Comparison of ENCODE assay signal across 1 cellular context in the genomic region with DNA sequence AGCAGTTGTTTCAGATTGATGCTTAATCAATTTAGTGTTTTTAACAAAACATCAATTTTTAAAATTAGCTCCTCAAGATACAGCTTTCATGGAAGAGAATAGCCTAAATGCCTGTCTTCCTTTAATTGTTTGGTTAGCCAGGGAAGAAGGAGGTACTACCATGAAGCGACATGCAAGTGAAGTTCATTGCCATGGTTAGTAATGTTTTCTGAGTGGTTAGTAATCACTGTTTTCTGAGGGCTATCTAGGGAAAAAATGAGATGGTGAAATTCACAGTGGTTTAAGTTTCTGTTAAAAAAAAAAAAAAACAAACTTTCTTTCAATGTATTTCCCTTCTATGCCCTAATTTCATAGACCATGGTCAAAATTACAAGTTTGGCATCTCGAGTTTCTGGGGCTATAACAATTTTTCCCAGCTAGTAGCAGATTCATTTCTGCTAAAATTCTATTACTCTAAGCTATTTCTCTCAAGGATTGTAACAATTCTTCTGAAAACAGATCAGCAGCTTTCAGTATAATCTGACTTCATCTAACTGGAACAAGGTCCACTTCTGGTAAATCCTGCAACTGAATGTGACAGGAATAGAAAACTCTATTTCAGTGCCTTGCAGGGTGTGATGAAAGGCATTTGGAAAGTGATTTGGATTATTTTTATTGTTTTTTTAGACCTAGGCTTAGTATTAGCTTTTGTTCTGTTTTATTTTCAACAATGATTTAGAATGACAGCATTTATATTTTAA.
TF ChIP-seq lines count a peak whose summit lies in the region.

No MANE protein-coding gene starts in this region.

TF ChIP-seq in IMR-90, 13 proteins besides CTCF, POLR2A, EP300 and RAD21:
- TF ChIP-seq, protein P1, sequence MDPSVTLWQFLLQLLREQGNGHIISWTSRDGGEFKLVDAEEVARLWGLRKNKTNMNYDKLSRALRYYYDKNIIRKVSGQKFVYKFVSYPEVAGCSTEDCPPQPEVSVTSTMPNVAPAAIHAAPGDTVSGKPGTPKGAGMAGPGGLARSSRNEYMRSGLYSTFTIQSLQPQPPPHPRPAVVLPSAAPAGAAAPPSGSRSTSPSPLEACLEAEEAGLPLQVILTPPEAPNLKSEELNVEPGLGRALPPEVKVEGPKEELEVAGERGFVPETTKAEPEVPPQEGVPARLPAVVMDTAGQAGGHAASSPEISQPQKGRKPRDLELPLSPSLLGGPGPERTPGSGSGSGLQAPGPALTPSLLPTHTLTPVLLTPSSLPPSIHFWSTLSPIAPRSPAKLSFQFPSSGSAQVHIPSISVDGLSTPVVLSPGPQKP (IDR thresholded peaks at IDR 0.05; ENCODE audit: borderline replicate concordance, low read depth, low read length), result no peak
- TF ChIP-seq MXI1 (IDR thresholded peaks at IDR 0.05; ENCODE audit: borderline replicate concordance, low read depth, low read length) (no peak), NFE2L2 (IDR thresholded peaks at IDR 0.05; ENCODE audit: low read depth, low read length) (no peak), CEBPB (IDR thresholded peaks at IDR 0.05; ENCODE audit: low read depth, low read length) (no peak), RCOR1 (IDR thresholded peaks at IDR 0.05; ENCODE audit: insufficient replicate concordance, low read length) (no peak), FOS (IDR thresholded peaks at IDR 0.05; ENCODE audit: low read depth, low read length) (no peak), SMC3 (IDR thresholded peaks at IDR 0.05; ENCODE audit: low read depth, low read length) (no peak), MAZ (IDR thresholded peaks at IDR 0.05; ENCODE audit: borderline replicate concordance, low read depth, low read length) (no peak), CHD1 (IDR thresholded peaks at IDR 0.05; ENCODE audit: low read depth, low read length) (no peak), MAFK (IDR thresholded peaks at IDR 0.05; ENCODE audit: low read depth, low read length) (no peak), BHLHE40 (IDR thresholded peaks at IDR 0.05; ENCODE audit: low read depth, low read length) (no peak), RFX5 (IDR thresholded peaks at IDR 0.05; ENCODE audit: low read depth, low read length) (no peak)
- TF ChIP-seq, protein P2, sequence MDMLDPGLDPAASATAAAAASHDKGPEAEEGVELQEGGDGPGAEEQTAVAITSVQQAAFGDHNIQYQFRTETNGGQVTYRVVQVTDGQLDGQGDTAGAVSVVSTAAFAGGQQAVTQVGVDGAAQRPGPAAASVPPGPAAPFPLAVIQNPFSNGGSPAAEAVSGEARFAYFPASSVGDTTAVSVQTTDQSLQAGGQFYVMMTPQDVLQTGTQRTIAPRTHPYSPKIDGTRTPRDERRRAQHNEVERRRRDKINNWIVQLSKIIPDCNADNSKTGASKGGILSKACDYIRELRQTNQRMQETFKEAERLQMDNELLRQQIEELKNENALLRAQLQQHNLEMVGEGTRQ (IDR thresholded peaks at IDR 0.05; ENCODE audit: low read depth, low read length), result no peak
TF ChIP-seq in IMR-90: peak in this region for 0.
